ENCODE assay signal across 24 cellular contexts in the genomic region with DNA sequence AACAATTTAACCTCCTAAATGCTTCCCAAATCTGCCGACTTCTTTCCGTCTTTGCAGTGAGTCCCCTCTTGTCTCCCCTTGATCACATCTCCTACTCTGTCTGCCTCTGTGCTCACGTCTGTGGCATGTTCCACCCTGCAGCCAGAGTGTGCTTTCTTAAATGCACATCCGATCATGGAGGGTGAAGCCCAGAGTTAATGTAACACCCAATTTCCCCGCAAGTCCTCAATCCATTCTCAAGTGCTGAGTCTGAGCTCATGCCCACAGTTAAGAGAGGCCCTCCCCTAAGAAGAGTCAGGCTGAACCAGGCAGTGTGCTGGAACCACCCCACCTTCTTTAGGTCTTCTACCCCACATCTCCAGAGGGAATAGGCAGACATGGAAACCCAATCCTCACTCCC.
DNase-seq lines count a peak whose midpoint lies in the region; ATAC-seq and TF ChIP-seq lines count a peak whose summit lies in the region.
"Had no signal": no experiment of that assay in that cellular context is flagged by ENCODE, and none has a peak within 500 bp of the region (broad histone marks: within the 10 kb centered on the region; RNA-seq: fewer than 3 reads in every experiment).

No MANE protein-coding gene starts in this region.

- no peak for TF ChIP-seq POLR2A in gastrocnemius medialis (IDR thresholded peaks at IDR 0.05)

- no peaks in the 10 kb centered on the region for H3K36me3 ChIP-seq in gastrocnemius medialis

- intact Hi-C loops in gastrocnemius medialis (cut with DNase I; ENCODE audit: low total_unique reads) = loop anchor here (2.0 to 10.0 kb wide), 3 partner anchors 84 to 500 kb away; a partner anchor contains a TSS

- TF ChIP-seq CTCF in foreskin keratinocyte (conservative IDR thresholded peaks at IDR 0.05) (no peak), gastrocnemius medialis (IDR thresholded peaks at IDR 0.05 in 4 of 5, conservative IDR thresholded peaks at IDR 0.05 in 1 of 5) (no peak)

- H3K4me3 Mint-ChIP-seq in stimulated activated naive CD8-positive, alpha-beta T cell treated with anti-CD3 and anti-CD28 coated beads, Interleukin-15, amount 100 ng/mL, for 72 hours = no peak overlapping the region
- H3K4me3 Mint-ChIP-seq: activated CD8-positive, alpha-beta T cell treated with anti-CD3 and anti-CD28 coated beads for 36 hours; CD4-positive, alpha-beta memory T cell; naive thymus-derived CD8-positive, alpha-beta T cell had no signal

- H3K4me1 ChIP-seq in foreskin keratinocyte = no peaks in the 10 kb centered on the region
- peaks cover 10 to 35% of the 10 kb centered on the region in 2 donors for H3K4me1 ChIP-seq in gastrocnemius medialis

- peak; percentile 52 for ATAC-seq in stimulated activated naive CD8-positive, alpha-beta T cell treated with anti-CD3 and anti-CD28 coated beads, Interleukin-15, amount 100 ng/mL, for 72 hours
- no peak for ATAC-seq in stimulated activated naive CD8-positive, alpha-beta T cell treated with anti-CD3 and anti-CD28 coated beads, Interleukin-15, Interleukin-2, amounts not matched to agents 100 U/mL and 50 U/mL, for 24 hours
- ATAC-seq in foreskin keratinocyte = peak; percentile 35
- peak; percentile 44 to 53 for ATAC-seq in gastrocnemius medialis
- ATAC-seq in HG02798 (IDR thresholded peaks at IDR 0.05; ENCODE audit: poor library complexity, unreplicated experiment) = no peak
- ATAC-seq: activated CD8-positive, alpha-beta T cell treated with anti-CD3 and anti-CD28 coated beads for 36 hours; activated naive CD4-positive, alpha-beta T cell treated with anti-CD3 and anti-CD28 coated beads, Interleukin-2, amount 50 U/mL, for 72 hours; naive thymus-derived CD8-positive, alpha-beta T cell had no signal

- in situ Hi-C loops in gastrocnemius medialis (cut with MboI; ENCODE audit: low sequenced_read_pairs in 4 of 4) = no loop called here

- H3K27ac ChIP-seq in foreskin keratinocyte (no peak overlapping the region), gastrocnemius medialis (peak overlapping the region; percentile 50 to 79 (median 70))
- H3K27ac ChIP-seq: dorsolateral prefrontal cortex, HL-60 had no signal

- no peak overlapping the region for H3K27ac Mint-ChIP-seq in stimulated activated naive CD8-positive, alpha-beta T cell treated with anti-CD3 and anti-CD28 coated beads, Interleukin-15, amount 100 ng/mL, for 72 hours
- H3K27ac Mint-ChIP-seq: activated CD8-positive, alpha-beta T cell treated with anti-CD3 and anti-CD28 coated beads for 36 hours; activated naive CD4-positive, alpha-beta T cell treated with anti-CD3 and anti-CD28 coated beads, Interleukin-2, amount 50 U/mL, for 72 hours; activated T-helper 2 cell treated with anti-CD3 and anti-CD28 coated beads, Interferon-gamma antibody, Interleukin-2, Interleukin-4, amounts not matched to agents 10 μg/mL and 5 μg/mL and 100 μg/mL, durations not matched to agents 14 hours and 24 hours and 36 hours; CD4-positive, alpha-beta memory T cell; naive thymus-derived CD8-positive, alpha-beta T cell had no signal

- H3K4me3 ChIP-seq in gastrocnemius medialis = no peak overlapping the region
- H3K4me3 ChIP-seq: dorsolateral prefrontal cortex had no signal

- H3K9me3 ChIP-seq in gastrocnemius medialis = no peaks in the 10 kb centered on the region

- no peaks in the 10 kb centered on the region for H3K4me1 Mint-ChIP-seq in stimulated activated naive CD8-positive, alpha-beta T cell treated with anti-CD3 and anti-CD28 coated beads, Interleukin-15, amount 100 ng/mL, for 72 hours
- H3K4me1 Mint-ChIP-seq: CD4-positive, alpha-beta memory T cell; naive thymus-derived CD8-positive, alpha-beta T cell had no signal

- no peak for DNase-seq in stimulated activated naive CD8-positive, alpha-beta T cell treated with anti-CD3 and anti-CD28 coated beads, Interleukin-15, amount 100 ng/mL, for 72 hours
- DNase-seq in stimulated activated naive CD8-positive, alpha-beta T cell treated with anti-CD3 and anti-CD28 coated beads, Interleukin-15, Interleukin-2, amounts not matched to agents 100 U/mL and 50 U/mL, for 24 hours = no peak
- DNase-seq in foreskin keratinocyte = no peak
- no peak for DNase-seq in gastrocnemius medialis
- no peak for DNase-seq in NOMO-1 treated with DMSO at 0.1 percent for 48 hours (lab: John Stamatoyannopoulos, UW; ENCODE audit: unreplicated experiment)
- no peak for DNase-seq in NCI-H69 (lab: John Stamatoyannopoulos, UW)
- DNase-seq in NCI-H1694 (lab: John Stamatoyannopoulos, UW) = no peak
- DNase-seq: activated CD8-positive, alpha-beta T cell treated with anti-CD3 and anti-CD28 coated beads for 36 hours; CD4-positive, alpha-beta memory T cell; dorsolateral prefrontal cortex; foreskin melanocyte; Karpas-422; MV-4-11; naive thymus-derived CD8-positive, alpha-beta T cell; NCI-H1436 treated with DMSO at 0.1 percent for 48 hours; NCI-H2107; NCI-H446; occipital lobe; small intestine; stimulated activated CD4-positive, alpha-beta T cell treated with anti-CD3 and anti-CD28 coated beads, Interleukin-1b, Interleukin-23, amount 100 ng/mL, for 48 hours had no signal

- no peaks in the 10 kb centered on the region for H3K27me3 ChIP-seq in foreskin keratinocyte
- H3K27me3 ChIP-seq in gastrocnemius medialis = no peaks in the 10 kb centered on the region
- H3K27me3 ChIP-seq: dorsolateral prefrontal cortex had no signal

- peaks cover 14% of the 10 kb centered on the region for H3K27me3 Mint-ChIP-seq in stimulated activated naive CD8-positive, alpha-beta T cell treated with anti-CD3 and anti-CD28 coated beads, Interleukin-15, amount 100 ng/mL, for 72 hours

- no peaks in the 10 kb centered on the region for H3K9me3 Mint-ChIP-seq in stimulated activated naive CD8-positive, alpha-beta T cell treated with anti-CD3 and anti-CD28 coated beads, Interleukin-15, amount 100 ng/mL, for 72 hours
- H3K9me3 Mint-ChIP-seq: activated CD8-positive, alpha-beta T cell treated with anti-CD3 and anti-CD28 coated beads for 36 hours; activated naive CD4-positive, alpha-beta T cell treated with anti-CD3 and anti-CD28 coated beads, Interleukin-2, amount 50 U/mL, for 72 hours; activated T-helper 2 cell treated with anti-CD3 and anti-CD28 coated beads, Interferon-gamma antibody, Interleukin-2, Interleukin-4, amounts not matched to agents 10 μg/mL and 5 μg/mL and 100 μg/mL, durations not matched to agents 14 hours and 24 hours and 36 hours; CD4-positive, alpha-beta memory T cell; naive thymus-derived CD8-positive, alpha-beta T cell had no signal

Comparison
In these comparisons a context has a peak if more than half of its experiments do, and no peak if none do; other contexts are left out.
1. ATAC-seq: peak in stimulated activated naive CD8-positive, alpha-beta T cell treated with anti-CD3 and anti-CD28 coated beads, Interleukin-15, amount 100 ng/mL, for 72 hours (single experiment), foreskin keratinocyte (single experiment) and gastrocnemius medialis (2 of 2); none in stimulated activated naive CD8-positive, alpha-beta T cell treated with anti-CD3 and anti-CD28 coated beads, Interleukin-15, Interleukin-2, amounts not matched to agents 100 U/mL and 50 U/mL, for 24 hours (single experiment) and HG02798 (single experiment).